In the genomic region with DNA sequence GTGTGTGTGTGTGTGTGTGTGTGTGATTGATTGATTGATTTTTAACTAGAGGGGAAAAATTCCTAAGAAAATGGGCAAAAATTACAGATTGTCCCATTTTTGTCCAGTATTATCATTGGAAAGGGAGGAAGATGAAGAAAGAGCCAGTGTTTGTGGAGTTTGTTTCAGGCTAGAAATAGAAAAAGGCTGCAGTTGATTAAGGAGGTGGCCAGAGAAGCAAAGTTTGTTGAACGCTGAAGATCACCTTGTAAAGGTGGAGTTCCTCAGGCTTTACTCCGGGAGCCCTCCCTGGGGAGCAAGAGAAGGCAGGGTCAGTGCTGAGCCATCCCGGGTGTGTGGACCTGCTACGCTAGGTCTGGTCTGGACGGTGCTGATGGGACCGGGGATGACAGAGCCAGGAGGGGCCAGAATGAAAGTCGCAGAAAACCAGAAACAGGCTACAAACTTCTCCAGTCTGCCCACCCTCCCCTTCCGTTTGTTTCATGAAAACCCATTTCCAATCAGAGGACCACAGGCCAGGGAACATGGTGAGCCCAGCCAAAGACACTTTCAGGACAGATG, we compare ENCODE assay signal across 16 cellular contexts.
DNase-seq lines count a peak whose midpoint lies in the region; ATAC-seq and TF ChIP-seq lines count a peak whose summit lies in the region.
"Had no signal": no experiment of that assay in that cellular context is flagged by ENCODE, and none has a peak within 500 bp of the region (broad histone marks: within the 10 kb centered on the region; RNA-seq: fewer than 3 reads in every experiment).

No MANE protein-coding gene starts in this region.

- H3K79me2 ChIP-seq in neural progenitor cell (ENCODE audit: low read depth), result no peaks in the 10 kb centered on the region

- H3K9me3 Mint-ChIP-seq in activated CD8-positive, alpha-beta memory T cell treated with anti-CD3 and anti-CD28 coated beads, Interleukin-2, amount 10 ng/mL, durations not matched to agents 7 days and 5 days (ENCODE audit: low read depth), result no peaks in the 10 kb centered on the region
- H3K9me3 Mint-ChIP-seq in neural progenitor cell, result no peaks in the 10 kb centered on the region
- no peaks in the 10 kb centered on the region for H3K9me3 Mint-ChIP-seq in activated T-cell treated with anti-CD3 and anti-CD28 coated beads, Interleukin-2, amount 50 U/mL, for 24 hours
- H3K9me3 Mint-ChIP-seq: CD8-positive, alpha-beta memory T cell; IgD-negative memory B cell had no signal

- H3K27ac Mint-ChIP-seq in activated CD8-positive, alpha-beta memory T cell treated with anti-CD3 and anti-CD28 coated beads, Interleukin-2, amount 10 ng/mL, durations not matched to agents 7 days and 5 days, result no peak overlapping the region
- no peak overlapping the region for H3K27ac Mint-ChIP-seq in neural progenitor cell
- no peak overlapping the region for H3K27ac Mint-ChIP-seq in activated T-cell treated with anti-CD3 and anti-CD28 coated beads, Interleukin-2, amount 50 U/mL, for 24 hours
- H3K27ac Mint-ChIP-seq: IgD-negative memory B cell had no signal

- peaks cover 33% of the 10 kb centered on the region for H4K20me1 ChIP-seq in neural progenitor cell (ENCODE audit: low read depth)

- in situ Hi-C loops in GM13976 (cut with MboI; ENCODE audit: low sequenced_read_pairs, unreplicated experiment), result no loop called here

- H3F3A ChIP-seq in neural progenitor cell (ENCODE audit: low read depth), result no peaks in the 10 kb centered on the region

- H3K4me2 ChIP-seq in neural progenitor cell, result peak overlapping the region; percentile 79
- H3K4me2 ChIP-seq: BLaER1 had no signal

- H3K27me3 Mint-ChIP-seq in activated CD8-positive, alpha-beta memory T cell treated with anti-CD3 and anti-CD28 coated beads, Interleukin-2, amount 10 ng/mL, durations not matched to agents 7 days and 5 days, result peaks cover 70% of the 10 kb centered on the region
- H3K27me3 Mint-ChIP-seq in neural progenitor cell (ENCODE audit: insufficient read depth, low read depth), result peaks cover 90% of the 10 kb centered on the region
- peaks cover 94% of the 10 kb centered on the region for H3K27me3 Mint-ChIP-seq in activated T-cell treated with anti-CD3 and anti-CD28 coated beads, Interleukin-2, amount 50 U/mL, for 24 hours

- H3K36me3 ChIP-seq in iPS-15b (ENCODE audit: control insufficient read depth, insufficient read depth, low read length), result no peaks in the 10 kb centered on the region
- H3K36me3 ChIP-seq in neural progenitor cell, result no peaks in the 10 kb centered on the region
- H3K36me3 ChIP-seq in MG63, result no peaks in the 10 kb centered on the region
- H3K36me3 ChIP-seq: BLaER1 had no signal

- H3K4me3 Mint-ChIP-seq in activated CD8-positive, alpha-beta memory T cell treated with anti-CD3 and anti-CD28 coated beads, Interleukin-2, amount 10 ng/mL, durations not matched to agents 7 days and 5 days, result no peak overlapping the region
- H3K4me3 Mint-ChIP-seq in neural progenitor cell, result no peak overlapping the region
- H3K4me3 Mint-ChIP-seq in activated T-cell treated with anti-CD3 and anti-CD28 coated beads, Interleukin-2, amount 50 U/mL, for 24 hours, result no peak overlapping the region
- H3K4me3 Mint-ChIP-seq: CD8-positive, alpha-beta memory T cell; IgD-negative memory B cell had no signal

- H3K9me3 ChIP-seq in iPS-15b (ENCODE audit: control insufficient read depth, insufficient read depth, low read length), result no peaks in the 10 kb centered on the region
- no peaks in the 10 kb centered on the region for H3K9me3 ChIP-seq in neural progenitor cell (ENCODE audit: low read depth)
- peaks cover 4% of the 10 kb centered on the region; the same call in 1 of the 2 replicates for H3K9me3 ChIP-seq in MG63
- H3K9me3 ChIP-seq: BLaER1 had no signal

- H3K4me1 ChIP-seq in iPS-15b (ENCODE audit: control insufficient read depth, insufficient read depth, low read length), result peaks cover 14% of the 10 kb centered on the region
- H3K4me1 ChIP-seq in neural progenitor cell, result peaks cover 15% of the 10 kb centered on the region
- H3K4me1 ChIP-seq: BLaER1 had no signal

- CTCF ChIA-PET in activated CD8-positive, alpha-beta memory T cell treated with anti-CD3 and anti-CD28 coated beads, Interleukin-2, amount 10 ng/mL, durations not matched to agents 7 days and 5 days (lab: Charles Lee), result no interaction called here

- ATAC-seq in activated CD8-positive, alpha-beta memory T cell treated with anti-CD3 and anti-CD28 coated beads, Interleukin-2, amount 10 ng/mL, durations not matched to agents 7 days and 5 days, result no peak
- no peak for ATAC-seq in left lobe of liver

- H3K4me3 ChIP-seq in iPS-15b (ENCODE audit: low read depth, low read length) (peak overlapping the region; percentile 66), neural progenitor cell (peak overlapping the region; percentile 48), MG63 (no peak overlapping the region)
- H3K4me3 ChIP-seq: BLaER1 had no signal

- no peak overlapping the region for H2AFZ ChIP-seq in neural progenitor cell (replicated peaks)

- H3K27me3 ChIP-seq in iPS-15b (ENCODE audit: control insufficient read depth, insufficient read depth, low read length) (peaks cover 82% of the 10 kb centered on the region), neural progenitor cell (peaks cover 100% of the 10 kb centered on the region), MG63 (peaks cover 38% of the 10 kb centered on the region)

- H3K4me1 Mint-ChIP-seq in activated CD8-positive, alpha-beta memory T cell treated with anti-CD3 and anti-CD28 coated beads, Interleukin-2, amount 10 ng/mL, durations not matched to agents 7 days and 5 days, result no peaks in the 10 kb centered on the region
- no peaks in the 10 kb centered on the region for H3K4me1 Mint-ChIP-seq in neural progenitor cell
- no peaks in the 10 kb centered on the region for H3K4me1 Mint-ChIP-seq in activated T-cell treated with anti-CD3 and anti-CD28 coated beads, Interleukin-2, amount 50 U/mL, for 24 hours (ENCODE audit: low read depth)
- H3K4me1 Mint-ChIP-seq: CD8-positive, alpha-beta memory T cell; IgD-negative memory B cell had no signal

- no peak for TF ChIP-seq CTCF in neural progenitor cell (IDR thresholded peaks at IDR 0.05)
- TF ChIP-seq CTCF in GM13976 (IDR thresholded peaks at IDR 0.05; ENCODE audit: borderline replicate concordance, control extremely low read depth, extremely low read depth, insufficient read depth, missing control alignments), result no peak

- H3K9ac ChIP-seq in iPS-15b (ENCODE audit: low read depth, low read length), result no peak overlapping the region
- no peak overlapping the region for H3K9ac ChIP-seq in neural progenitor cell
- H3K9ac ChIP-seq: BLaER1 had no signal

- no peak overlapping the region for H3K27ac ChIP-seq in neural progenitor cell
- H3K27ac ChIP-seq: 22Rv1, BLaER1 had no signal

- peak; percentile 15 for DNase-seq in activated CD8-positive, alpha-beta memory T cell treated with anti-CD3 and anti-CD28 coated beads, Interleukin-2, amount 10 ng/mL, durations not matched to agents 7 days and 5 days
- DNase-seq in activated CD8-positive, alpha-beta memory T cell treated with anti-CD3 and anti-CD28 coated beads, Interleukin-2, amount 50 U/mL, for 4 hours, result no peak
- peak; percentile 15 for DNase-seq in neural progenitor cell (ENCODE audit: low spot score)
- no peak for DNase-seq in GM13976 (ENCODE audit: low spot score)
- no peak for DNase-seq in left lobe of liver (ENCODE audit: low spot score)
- DNase-seq in activated T-cell treated with anti-CD3 and anti-CD28 coated beads, Interleukin-2, amount 50 U/mL, for 24 hours, result no peak
- DNase-seq in MG63, result no peak
- DNase-seq: CD8-positive, alpha-beta memory T cell; NCI-H1417; NCI-H2029; NCI-H2171 treated with DMSO at 0.1 percent for 48 hours; NCI-H510A had no signal

- H3K36me3 Mint-ChIP-seq in activated CD8-positive, alpha-beta memory T cell treated with anti-CD3 and anti-CD28 coated beads, Interleukin-2, amount 10 ng/mL, durations not matched to agents 7 days and 5 days, result no peaks in the 10 kb centered on the region
- no peaks in the 10 kb centered on the region for H3K36me3 Mint-ChIP-seq in neural progenitor cell
- no peaks in the 10 kb centered on the region for H3K36me3 Mint-ChIP-seq in activated T-cell treated with anti-CD3 and anti-CD28 coated beads, Interleukin-2, amount 50 U/mL, for 24 hours (ENCODE audit: low read depth)
- H3K36me3 Mint-ChIP-seq: CD8-positive, alpha-beta memory T cell had no signal

Comparison
In these comparisons a context has a peak if more than half of its experiments do, and no peak if none do; other contexts are left out.
1. DNase-seq: peak in activated CD8-positive, alpha-beta memory T cell treated with anti-CD3 and anti-CD28 coated beads, Interleukin-2, amount 10 ng/mL, durations not matched to agents 7 days and 5 days (single experiment) and neural progenitor cell (single experiment); none in activated CD8-positive, alpha-beta memory T cell treated with anti-CD3 and anti-CD28 coated beads, Interleukin-2, amount 50 U/mL, for 4 hours (single experiment), GM13976 (single experiment), left lobe of liver (single experiment), activated T-cell treated with anti-CD3 and anti-CD28 coated beads, Interleukin-2, amount 50 U/mL, for 24 hours (single experiment) and MG63 (single experiment).